8 cellular contexts compared by ENCODE assay signal in the genomic region with DNA sequence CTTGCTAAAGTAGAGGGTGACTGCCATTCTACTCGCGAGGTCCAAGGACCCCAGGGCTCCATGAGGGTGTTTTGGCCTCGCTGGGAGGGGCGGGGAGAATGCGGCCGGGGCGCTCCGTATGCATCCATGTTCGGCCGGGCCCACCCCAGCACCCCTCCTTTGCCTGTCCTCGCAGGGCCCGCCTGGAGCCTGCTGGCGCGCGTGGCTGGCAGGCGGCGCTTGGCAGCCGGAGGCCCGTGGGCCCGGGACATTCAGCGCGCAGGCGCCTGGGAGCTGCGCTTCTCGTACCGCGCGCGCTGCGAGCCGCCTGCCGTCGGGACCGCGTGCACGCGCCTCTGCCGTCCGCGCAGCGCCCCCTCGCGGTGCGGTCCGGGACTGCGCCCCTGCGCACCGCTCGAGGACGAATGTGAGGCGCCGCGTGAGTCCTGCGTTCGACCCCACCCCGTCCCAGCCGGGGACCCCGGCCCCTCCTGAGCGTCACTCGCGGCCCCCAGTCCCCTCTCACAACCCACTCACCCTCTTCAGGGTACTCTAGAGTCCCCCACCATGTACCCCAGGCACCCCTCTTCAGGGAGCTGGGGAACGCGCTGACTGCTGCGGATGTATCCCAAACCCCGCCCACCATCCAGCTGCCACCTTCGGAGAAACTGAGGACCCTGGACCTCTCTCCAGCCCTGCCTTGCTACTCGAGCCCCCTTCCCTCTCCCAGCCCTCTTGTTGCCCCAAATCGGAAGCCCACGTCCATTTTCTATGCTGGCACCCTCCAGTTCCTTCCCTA. TPM values are rescaled to one million over a fixed set of nuclear protein-coding genes. Genes with fewer than 3 reads are reported as not detected.
A peak's percentile ranks its signal among the peaks of the same experiment; 100 is the strongest.
DNase-seq lines count a peak whose midpoint lies in the region; ATAC-seq and TF ChIP-seq lines count a peak whose summit lies in the region.

No MANE protein-coding gene starts in this region.

- H3K79me2 ChIP-seq in ACC112 (ENCODE audit: control insufficient read depth, insufficient read depth, low read length, unreplicated experiment), result no peaks in the 10 kb centered on the region

- no peak for TF ChIP-seq POLR2A in adrenal gland (IDR thresholded peaks at IDR 0.05)

- peak in 4 of 6 experiments; percentile 34 to 86 (median 79) for TF ChIP-seq CTCF in adrenal gland (IDR thresholded peaks at IDR 0.05)

- H3K9me3 ChIP-seq in adrenal gland (replicated peaks in 1 of 3), result no peaks in the 10 kb centered on the region

- intact Hi-C loops in adrenal gland (cut with DNase I), result no loop called here

- H2AFZ ChIP-seq in ACC112 (ENCODE audit: low read length, unreplicated experiment), result peak overlapping the region; percentile 33

- no peak overlapping the region for H3K27ac Mint-ChIP-seq in T-helper 2 cell treated with Interferon-gamma antibody and Interleukin-4, amounts not matched to agents 5 μg/mL and 100 μg/mL, for 36 hours

- DNase-seq in T-helper 2 cell treated with Interferon-gamma antibody and Interleukin-4, amounts not matched to agents 5 μg/mL and 100 μg/mL, for 36 hours (ENCODE audit: low spot score), result peak; percentile 81
- DNase-seq in adrenal gland, result peak; percentile 41 to 69 (median 55)
- DNase-seq in iPS-NIHi11 (ENCODE audit: low spot score), result peak; percentile 95
- DNase-seq in stimulated activated CD4-positive, alpha-beta T cell treated with anti-CD3 and anti-CD28 coated beads, Interleukin-2, amount 100 ng/mL, for 48 hours, result peak; percentile 74 to 88

- H3K36me3 Mint-ChIP-seq in T-helper 2 cell treated with Interferon-gamma antibody and Interleukin-4, amounts not matched to agents 5 μg/mL and 100 μg/mL, for 36 hours (ENCODE audit: low read depth), result peaks cover 2% of the 10 kb centered on the region

- no peaks in the 10 kb centered on the region for H3K9me3 Mint-ChIP-seq in T-helper 2 cell treated with Interferon-gamma antibody and Interleukin-4, amounts not matched to agents 5 μg/mL and 100 μg/mL, for 36 hours

- no peaks in the 10 kb centered on the region for H3K36me3 ChIP-seq in ACC112 (ENCODE audit: insufficient read depth, low read length)
- no peaks in the 10 kb centered on the region for H3K36me3 ChIP-seq in adrenal gland (replicated peaks in 1 of 2)

- ATAC-seq in HG02798 (IDR thresholded peaks at IDR 0.05; ENCODE audit: poor library complexity, unreplicated experiment) (peak; percentile 55), GM19395 (IDR thresholded peaks at IDR 0.05; ENCODE audit: unreplicated experiment) (no peak), GM18867 (IDR thresholded peaks at IDR 0.05; ENCODE audit: unreplicated experiment) (no peak)

- H3K27me3 ChIP-seq in ACC112 (ENCODE audit: insufficient read depth, low read length), result peaks cover 27% of the 10 kb centered on the region
- H3K27me3 ChIP-seq in adrenal gland, result peaks cover 63% of the 10 kb centered on the region

- H3K4me1 Mint-ChIP-seq in T-helper 2 cell treated with Interferon-gamma antibody and Interleukin-4, amounts not matched to agents 5 μg/mL and 100 μg/mL, for 36 hours (ENCODE audit: low read depth), result peaks cover 23% of the 10 kb centered on the region

- H3K27ac ChIP-seq in ACC112 (ENCODE audit: low read depth, low read length) (no peak overlapping the region), adrenal gland (no peak overlapping the region)

- H3K4me1 ChIP-seq in ACC112 (ENCODE audit: control insufficient read depth, insufficient read depth, low read length, unreplicated experiment) (peaks cover 5% of the 10 kb centered on the region), adrenal gland (replicated peaks in 1 of 2) (peaks cover 0 to 12% of the 10 kb centered on the region in 2 donors)

- H3K4me3 ChIP-seq in ACC112 (ENCODE audit: low read depth, low read length), result peak overlapping the region; percentile 54; the same call in 1 of the 2 replicates
- no peak overlapping the region for H3K4me3 ChIP-seq in adrenal gland

- peaks cover 69% of the 10 kb centered on the region for H3K27me3 Mint-ChIP-seq in T-helper 2 cell treated with Interferon-gamma antibody and Interleukin-4, amounts not matched to agents 5 μg/mL and 100 μg/mL, for 36 hours (ENCODE audit: low read depth)

- H3K4me3 Mint-ChIP-seq in T-helper 2 cell treated with Interferon-gamma antibody and Interleukin-4, amounts not matched to agents 5 μg/mL and 100 μg/mL, for 36 hours, result no peak overlapping the region

- WGBS in adrenal gland, 4 donors, result 11 to 54% (median 27%) methylated on average over 9 to 69 of the region's 69 CpGs

RNA-seq across cellular contexts. Expression of gene DLL3, which starts 4.1 kb away (rescaled TPM):
- not detected for total RNA-seq in adrenal gland
- polyA plus RNA-seq in adrenal gland, result under 1 TPM in 1 of 3 donors, not detected in 2; 0.10 TPM

RNA-seq across cellular contexts. Expression of gene SELENOV, which starts 12.1 kb away (rescaled TPM):
- total RNA-seq in adrenal gland, result not detected
- not detected for polyA plus RNA-seq in adrenal gland

RNA-seq across cellular contexts. Expression of gene TIMM50, which starts 22.2 kb away (rescaled TPM):
- 10 to 100 TPM; 52.8 to 93.4 (median 64.9) TPM for total RNA-seq in adrenal gland
- polyA plus RNA-seq in adrenal gland, result 100 to 1,000 TPM in 2 of 3 donors, 10 to 100 TPM in 1; 77.7 to 147 (median 118) TPM

RNA-seq across cellular contexts. Expression of gene EID2B, which starts 29.8 kb away (rescaled TPM):
- total RNA-seq in adrenal gland, result 1 to 10 TPM; 1.6 to 6.7 (median 3.8) TPM
- 1 to 10 TPM; 2.7 to 4.3 (median 3.8) TPM for polyA plus RNA-seq in adrenal gland

RNA-seq across cellular contexts. Expression of gene EID2, which starts 37.1 kb away (rescaled TPM):
- total RNA-seq in adrenal gland, result 10 to 100 TPM; 13.9 to 32.9 (median 25.9) TPM
- 10 to 100 TPM; 19.2 to 31.7 (median 27.8) TPM for polyA plus RNA-seq in adrenal gland
